8 cellular contexts compared by ENCODE assay signal in the genomic region with DNA sequence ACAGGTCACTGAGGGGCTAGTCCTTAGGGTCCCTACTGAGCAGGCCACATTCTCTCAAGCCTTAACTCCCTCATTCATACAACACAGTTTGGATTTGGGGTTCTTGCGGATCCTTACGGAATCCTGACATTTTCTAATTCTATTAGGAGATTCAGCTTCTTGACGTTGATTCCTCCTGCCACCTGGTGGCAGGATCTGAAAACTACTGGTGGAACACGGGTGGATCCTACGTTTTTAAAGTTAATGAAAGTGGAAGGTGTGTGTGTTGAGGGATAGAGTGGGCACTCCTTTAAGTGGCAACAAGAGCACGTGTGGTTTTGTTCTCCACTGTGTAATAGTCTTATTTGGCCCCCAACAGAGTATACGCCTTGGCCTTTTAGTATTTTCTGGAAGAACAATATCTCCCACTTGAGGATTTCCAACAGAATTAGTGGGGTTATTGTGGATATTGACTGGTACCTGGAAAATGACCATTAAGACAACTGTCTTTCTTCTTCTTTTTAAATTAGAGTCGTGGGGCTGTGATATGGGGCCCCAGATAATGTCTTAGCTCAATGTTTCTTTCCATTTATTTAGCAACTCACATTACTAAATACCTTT. TPM values are rescaled to one million over a fixed set of nuclear protein-coding genes. Genes with fewer than 3 reads are reported as not detected.
DNase-seq lines count a peak whose midpoint lies in the region; ATAC-seq and TF ChIP-seq lines count a peak whose summit lies in the region.

No MANE protein-coding gene starts in this region.

- ATAC-seq in right lobe of liver = peak; percentile 79 to 87 (median 84)
- no peak for ATAC-seq in HG02759 (IDR thresholded peaks at IDR 0.05; ENCODE audit: unreplicated experiment)

- 8% methylated on average over 8 of the region's 8 CpGs for WGBS in right lobe of liver (ENCODE audit: insufficient coverage, low coverage, low lambda C conversion rate, missing lambda C conversion rate)

- H3K36me3 ChIP-seq in H7 (replicated peaks; ENCODE audit: control insufficient read depth, insufficient read depth, low read length) = no peaks in the 10 kb centered on the region
- H3K36me3 ChIP-seq in right lobe of liver = no peaks in the 10 kb centered on the region

- H3K9me3 ChIP-seq in right lobe of liver = no peaks in the 10 kb centered on the region

- H3K4me1 ChIP-seq in right lobe of liver = no peaks in the 10 kb centered on the region

- H3K27ac ChIP-seq in coronary artery = no peak overlapping the region
- no peak overlapping the region for H3K27ac ChIP-seq in right lobe of liver

- TF ChIP-seq CTCF in coronary artery (IDR thresholded peaks at IDR 0.05) = peak; percentile 61
- TF ChIP-seq CTCF in right lobe of liver (IDR thresholded peaks at IDR 0.05) = peak; percentile 62 to 81 (median 73)

- intact Hi-C loops in right lobe of liver (cut with DNase I) = no loop called here

- DNase-seq in COR-L47 (lab: John Stamatoyannopoulos, UW) (peak; percentile 32), H7 (peak; percentile 39), NCI-H2107 treated with DMSO at 0.1 percent for 48 hours (lab: John Stamatoyannopoulos, UW; ENCODE audit: unreplicated experiment) (peak; percentile 33), coronary artery (ENCODE audit: low spot score) (no peak), right lobe of liver (peak in 2 of 3 donors; percentile 42 to 52)
- peak; percentile 29 for DNase-seq in activated CD4-positive, alpha-beta T cell treated with anti-CD3 and anti-CD28 coated beads for 1 hour
- DNase-seq in stimulated activated CD4-positive, alpha-beta T cell treated with anti-CD3 and anti-CD28 coated beads, TNF-alpha, amount 100 ng/mL, for 48 hours (ENCODE audit: low read depth in 3 of 3) = peak; percentile 21 to 31 (median 27)

- TF ChIP-seq POLR2A in right lobe of liver (IDR thresholded peaks at IDR 0.05) = no peak

- no peaks in the 10 kb centered on the region for H3K27me3 ChIP-seq in H7 (ENCODE audit: control insufficient read depth, insufficient read depth, low read length)
- H3K27me3 ChIP-seq in right lobe of liver = no peaks in the 10 kb centered on the region

- H3K4me3 ChIP-seq in H7 (ENCODE audit: insufficient read depth, low read depth, low read length) (no peak overlapping the region), coronary artery (no peak overlapping the region), right lobe of liver (no peak overlapping the region)

RNA-seq across cellular contexts. Expression of a gene that starts 25.2 kb away (rescaled TPM):
- total RNA-seq in H7 (2014; rRNA removed; shearing (Covaris generic)) = not detected in 2 replicates
- under 1 TPM; 0.07 to 0.16 (median 0.12) TPM for total RNA-seq in right lobe of liver
